ENCODE assay signal across 8 cellular contexts in genomic region chr5:734145-734544, GRCh38. TPM values are rescaled to one million over a fixed set of nuclear protein-coding genes. Genes with fewer than 3 reads are reported as not detected.
"Had no signal": no experiment of that assay in that cellular context is flagged by ENCODE, and none has a peak within 500 bp of the region (broad histone marks: within the 10 kb centered on the region; RNA-seq: fewer than 3 reads in every experiment).

No MANE protein-coding gene starts in this region.

RNA-seq across cellular contexts. Expression of gene ZDHHC11B, which starts 50.4 kb away (rescaled TPM):
- total RNA-seq: endothelial cell of umbilical vein, epithelial cell of proximal tubule, fibroblast of villous mesenchyme, foreskin keratinocyte, lung microvascular endothelial cell, myocyte had no signal
- polyA plus RNA-seq: endothelial cell of umbilical vein, fibroblast of lung, foreskin keratinocyte, immature natural killer cell had no signal
